8 cellular contexts compared by ENCODE assay signal in genomic region chr1:2228684-2229031, GRCh38. TPM values are rescaled to one million over a fixed set of nuclear protein-coding genes. Genes with fewer than 3 reads are reported as not detected.
DNase-seq lines count a peak whose midpoint lies in the region; ATAC-seq, FAIRE-seq and TF ChIP-seq lines count a peak whose summit lies in the region.

No MANE protein-coding gene starts in this region.

- H2AK5ac ChIP-seq in mesendoderm (ENCODE audit: low read length) = no peak overlapping the region

- no peak for FAIRE-seq in D721Med (lab: Jason Lieb, UNC)

- no peak overlapping the region for H3K4ac ChIP-seq in mesendoderm (ENCODE audit: low read depth, low read length)

- no peaks in the 10 kb centered on the region for H3K9me2 ChIP-seq in Loucy (replicated peaks; ENCODE audit: low read depth, low read length)

- no peak overlapping the region for H4K5ac ChIP-seq in mesendoderm (ENCODE audit: low read length)

- no peaks in the 10 kb centered on the region for H3K9me3 ChIP-seq in CD4-positive, alpha-beta T cell (ENCODE audit: control insufficient read depth, low read length)
- no peaks in the 10 kb centered on the region for H3K9me3 ChIP-seq in Loucy (ENCODE audit: insufficient read depth, low read depth, low read length)

- TF ChIP-seq CTCF in CD4-positive, alpha-beta T cell (IDR thresholded peaks at IDR 0.05) = no peak
- TF ChIP-seq CTCF in Loucy (conservative IDR thresholded peaks at IDR 0.05; ENCODE audit: low read length) (no peak), cardiac fibroblast (IDR thresholded peaks at IDR 0.05; ENCODE audit: low read depth, low read length) (no peak), D721Med (IDR thresholded peaks at IDR 0.05; ENCODE audit: insufficient read depth, missing control alignments) (no peak)

- peaks cover 42% of the 10 kb centered on the region for H4K20me1 ChIP-seq in Loucy (ENCODE audit: insufficient read depth, low read length, poor library complexity, severe bottlenecking)

- H2AFZ ChIP-seq in Loucy (ENCODE audit: low read length) = no peak overlapping the region

- DNase-seq in CD4-positive, alpha-beta T cell = peak in 2 of 10 experiments; percentile 41 to 42
- DNase-seq in cardiac fibroblast (ENCODE audit: low read depth in 2 of 2) = peak in 1 of 2 donors; percentile 29
- DNase-seq in mesendoderm = no peak
- DNase-seq in D721Med (ENCODE audit: insufficient read length, low spot score) = no peak
- DNase-seq in EL = no peak

- H3K9ac ChIP-seq in Loucy (ENCODE audit: low read depth, low read length, poor library complexity, severe bottlenecking) = peak overlapping the region; percentile 70
- peak overlapping the region; percentile 97 for H3K9ac ChIP-seq in mesendoderm (ENCODE audit: low read length)

- no peak overlapping the region for H4K8ac ChIP-seq in mesendoderm (ENCODE audit: low read depth, low read length)

- H3K36me3 ChIP-seq in Loucy (ENCODE audit: insufficient read depth, low read length) (no peaks in the 10 kb centered on the region), mesendoderm (ENCODE audit: control insufficient read depth, insufficient read depth, low read length) (no peaks in the 10 kb centered on the region)

- H3K4me1 Mint-ChIP-seq in CD4-positive, alpha-beta T cell (ENCODE audit: low read depth) = peaks cover 33% of the 10 kb centered on the region

- no peaks in the 10 kb centered on the region for H3K27me3 ChIP-seq in CD4-positive, alpha-beta T cell (ENCODE audit: control insufficient read depth, insufficient read depth, low read length)
- no peaks in the 10 kb centered on the region for H3K27me3 ChIP-seq in Loucy (ENCODE audit: insufficient read depth, low read length, poor library complexity, severe bottlenecking)
- H3K27me3 ChIP-seq in mesendoderm (ENCODE audit: insufficient read depth, low read length, poor library complexity) = no peaks in the 10 kb centered on the region

- H2BK15ac ChIP-seq in mesendoderm (replicated peaks; ENCODE audit: low read depth) = no peak overlapping the region

- H3K18ac ChIP-seq in mesendoderm (ENCODE audit: low read length) = peak overlapping the region; percentile 46

- peaks cover 50% of the 10 kb centered on the region for H3K79me2 ChIP-seq in Loucy (ENCODE audit: insufficient read depth, low read length)
- H3K79me2 ChIP-seq in mesendoderm (ENCODE audit: control insufficient read depth, insufficient read depth, low read length) = peaks cover 51% of the 10 kb centered on the region

- peaks cover 16% of the 10 kb centered on the region for H3K27me3 Mint-ChIP-seq in CD4-positive, alpha-beta T cell

- H3F3A ChIP-seq in Loucy (ENCODE audit: low read depth) = no peaks in the 10 kb centered on the region

- intact Hi-C loops in CD4-positive, alpha-beta T cell (cut with DNase I, micrococcal nuclease) = loop anchor here in 1 of 2 experiments (2.0 kb wide), 1 partner anchor 72 kb away; no protein-coding TSS in a partner anchor

- CTCF ChIA-PET in CD4-positive, alpha-beta T cell (lab: Charles Lee) = interaction anchor here (1.0 to 6.3 kb wide), 4 partner anchors 16 to 153 kb away, joined by 3 to 25 read pairs (median 10); partner anchors contain the start of gene FAAP20

- H3K79me1 ChIP-seq in mesendoderm (ENCODE audit: low read length) = peaks cover 6% of the 10 kb centered on the region

- no peak overlapping the region for H2BK120ac ChIP-seq in mesendoderm (ENCODE audit: low read depth, low read length)

- H2BK5ac ChIP-seq in mesendoderm (ENCODE audit: low read length) = no peak overlapping the region

- H3K4me3 Mint-ChIP-seq in CD4-positive, alpha-beta T cell = peak overlapping the region; percentile 99

- H3K4me1 ChIP-seq in Loucy (ENCODE audit: insufficient read depth, low read length, poor library complexity, severe bottlenecking) (peaks cover 40% of the 10 kb centered on the region), mesendoderm (ENCODE audit: control insufficient read depth, low read depth, low read length) (peaks cover 3% of the 10 kb centered on the region)

- H3K23ac ChIP-seq in mesendoderm (ENCODE audit: low read length) = peak overlapping the region; percentile 100

- H3K36me3 Mint-ChIP-seq in CD4-positive, alpha-beta T cell (ENCODE audit: low read depth) = peaks cover 49% of the 10 kb centered on the region

- H3K27ac ChIP-seq in CD4-positive, alpha-beta T cell (ENCODE audit: low read depth, low read length) = peak overlapping the region; percentile 92
- H3K27ac ChIP-seq in mesendoderm (ENCODE audit: low read depth, low read length) = no peak overlapping the region

- peak overlapping the region; percentile 77 for H3K4me2 ChIP-seq in Loucy (ENCODE audit: low read depth, low read length, poor library complexity, severe bottlenecking)
- H3K4me2 ChIP-seq in mesendoderm (ENCODE audit: low read length) = peak overlapping the region; percentile 96

- ATAC-seq in CD4-positive, alpha-beta T cell (ENCODE audit: poor library complexity) = no peak
- ATAC-seq in HG02840 (IDR thresholded peaks at IDR 0.05; ENCODE audit: low FRiP score, unreplicated experiment) (no peak), HG03565 (IDR thresholded peaks at IDR 0.05; ENCODE audit: unreplicated experiment) (no peak)

- peak overlapping the region; percentile 98 for H3K56ac ChIP-seq in mesendoderm (ENCODE audit: low read length)

- peak overlapping the region; percentile 71 for H3K4me3 ChIP-seq in Loucy (ENCODE audit: low read length, poor library complexity, severe bottlenecking)
- peak overlapping the region; percentile 75 to 89 for H3K4me3 ChIP-seq in cardiac fibroblast (replicated peaks in 1 of 2; ENCODE audit: low read depth in 2 of 2, low read length in 2 of 2)
- H3K4me3 ChIP-seq in mesendoderm (ENCODE audit: low read length) = peak overlapping the region; percentile 93

- POLR2A ChIA-PET in CD4-positive, alpha-beta T cell (lab: Charles Lee) = interaction anchor here (0.9 to 9.7 kb wide), 18 partner anchors 10 to 320 kb away, joined by 3 to 197 read pairs (median 7); partner anchors contain the start of genes FAAP20, MORN1, PANK4 and RER1

- no peaks in the 10 kb centered on the region for H3K9me3 Mint-ChIP-seq in CD4-positive, alpha-beta T cell

- no CpG with 5 or more reads among the region's 53 CpGs for WGBS in mesendoderm (ENCODE audit: extremely low coverage, insufficient coverage, low lambda C conversion rate)

- peak overlapping the region; percentile 100 for H3K27ac Mint-ChIP-seq in CD4-positive, alpha-beta T cell

RNA-seq across cellular contexts. Expression of gene SKI, which starts 0.5 kb away (rescaled TPM):
- total RNA-seq in CD4-positive, alpha-beta T cell = 100 to 1,000 TPM; 286 to 324 TPM
- polyA plus RNA-seq in mesendoderm (2013, experiment 1 of 2) = 48.1 TPM
- polyA plus RNA-seq in mesendoderm (2013, experiment 2 of 2) = 51.1 TPM

RNA-seq across cellular contexts. Expression of gene FAAP20, which starts 34.1 kb away (rescaled TPM):
- 10 to 100 TPM; 51.7 to 53.1 TPM for total RNA-seq in CD4-positive, alpha-beta T cell
- 85.8 TPM for polyA plus RNA-seq in mesendoderm (2013, experiment 1 of 2)
- polyA plus RNA-seq in mesendoderm (2013, experiment 2 of 2) = 84.4 TPM
